8 cellular contexts compared by ENCODE assay signal in genomic region chr3:31610700-31611275, GRCh38.
DNase-seq lines count a peak whose midpoint lies in the region; ATAC-seq and TF ChIP-seq lines count a peak whose summit lies in the region.

No MANE protein-coding gene starts in this region.

- H3K36me3 ChIP-seq in BE2C = no peaks in the 10 kb centered on the region
- H3K36me3 ChIP-seq in liver (ENCODE audit: control insufficient read depth in 4 of 4, insufficient read depth in 3 of 4, low read depth in 1 of 4, low read length in 3 of 4) = peaks cover 0 to 7% (median 6%) of the 10 kb centered on the region in 4 donors

- H3K27me3 ChIP-seq in BE2C (no peaks in the 10 kb centered on the region), liver (ENCODE audit: control insufficient read depth in 4 of 4, insufficient read depth in 4 of 4, low read length in 3 of 4) (no peaks in the 10 kb centered on the region)

- DNase-seq in BE2C = no peak
- DNase-seq in HuH-7 (ENCODE audit: low spot score) = peak; percentile 33
- peak; percentile 12 for DNase-seq in brain pericyte (ENCODE audit: low read depth, low spot score)
- DNase-seq in UCSD-AML1 (lab: John Stamatoyannopoulos, UW; ENCODE audit: unreplicated experiment) = no peak
- no peak for DNase-seq in stimulated activated CD8-positive, alpha-beta memory T cell treated with anti-CD3 and anti-CD28 coated beads, Interleukin-4, amount 100 ng/mL, for 48 hours

- H3K4me1 ChIP-seq in BE2C (no peaks in the 10 kb centered on the region), liver (ENCODE audit: control insufficient read depth in 4 of 4, insufficient read depth in 4 of 4, low read length in 3 of 4) (peaks cover 0 to 2% (median 0%) of the 10 kb centered on the region in 4 donors)

- H3K9ac ChIP-seq in liver (ENCODE audit: low read depth in 1 of 2, low read length in 2 of 2) = no peak overlapping the region

- TF ChIP-seq CTCF in BE2C (IDR thresholded peaks at IDR 0.05; ENCODE audit: low read depth, low read length) (peak; percentile 41), liver (IDR thresholded peaks at IDR 0.05; ENCODE audit: low read depth, low read length, missing input control) (peak; percentile 50)

- H3K9me3 ChIP-seq in BE2C (no peaks in the 10 kb centered on the region), liver (ENCODE audit: control insufficient read depth in 4 of 4, low read length in 3 of 4) (peaks cover 4 to 9% (median 5%) of the 10 kb centered on the region in 4 donors)

- TF ChIP-seq RAD21 in liver (IDR thresholded peaks at IDR 0.05) = peak; percentile 69 to 81

- H3K4me3 ChIP-seq in BE2C (ENCODE audit: low read depth, low read length) (no peak overlapping the region), liver (ENCODE audit: low read depth in 1 of 3, low read length in 3 of 3) (no peak overlapping the region)

- ATAC-seq in GM18870 (IDR thresholded peaks at IDR 0.05; ENCODE audit: unreplicated experiment) (no peak), HG03342 (IDR thresholded peaks at IDR 0.05; ENCODE audit: unreplicated experiment) (no peak)

- 92% methylated on average over 1 of the region's 1 CpG for WGBS in liver

- H3K27ac ChIP-seq in liver (ENCODE audit: low read depth in 1 of 2, low read length in 2 of 2) = no peak overlapping the region

TF ChIP-seq in liver, 16 proteins besides CTCF, POLR2A, EP300 and RAD21:
- TF ChIP-seq YY1 (IDR thresholded peaks at IDR 0.05) (no peak), EGR1 (IDR thresholded peaks at IDR 0.05; ENCODE audit: low read depth in 2 of 2) (no peak), NR2F2 (IDR thresholded peaks at IDR 0.05) (no peak), JUND (IDR thresholded peaks at IDR 0.05) (no peak), GABPA (IDR thresholded peaks at IDR 0.05 in 1 of 2, conservative IDR thresholded peaks at IDR 0.05 in 1 of 2) (no peak), TAF1 (conservative IDR thresholded peaks at IDR 0.05) (no peak), HNF4A (conservative IDR thresholded peaks at IDR 0.05) (no peak), HNF4G (IDR thresholded peaks at IDR 0.05) (no peak), RXRA (IDR thresholded peaks at IDR 0.05) (no peak), SP1 (IDR thresholded peaks at IDR 0.05) (no peak), ATF3 (IDR thresholded peaks at IDR 0.05) (no peak), FOXA2 (IDR thresholded peaks at IDR 0.05) (no peak)
- TF ChIP-seq, protein P1, sequence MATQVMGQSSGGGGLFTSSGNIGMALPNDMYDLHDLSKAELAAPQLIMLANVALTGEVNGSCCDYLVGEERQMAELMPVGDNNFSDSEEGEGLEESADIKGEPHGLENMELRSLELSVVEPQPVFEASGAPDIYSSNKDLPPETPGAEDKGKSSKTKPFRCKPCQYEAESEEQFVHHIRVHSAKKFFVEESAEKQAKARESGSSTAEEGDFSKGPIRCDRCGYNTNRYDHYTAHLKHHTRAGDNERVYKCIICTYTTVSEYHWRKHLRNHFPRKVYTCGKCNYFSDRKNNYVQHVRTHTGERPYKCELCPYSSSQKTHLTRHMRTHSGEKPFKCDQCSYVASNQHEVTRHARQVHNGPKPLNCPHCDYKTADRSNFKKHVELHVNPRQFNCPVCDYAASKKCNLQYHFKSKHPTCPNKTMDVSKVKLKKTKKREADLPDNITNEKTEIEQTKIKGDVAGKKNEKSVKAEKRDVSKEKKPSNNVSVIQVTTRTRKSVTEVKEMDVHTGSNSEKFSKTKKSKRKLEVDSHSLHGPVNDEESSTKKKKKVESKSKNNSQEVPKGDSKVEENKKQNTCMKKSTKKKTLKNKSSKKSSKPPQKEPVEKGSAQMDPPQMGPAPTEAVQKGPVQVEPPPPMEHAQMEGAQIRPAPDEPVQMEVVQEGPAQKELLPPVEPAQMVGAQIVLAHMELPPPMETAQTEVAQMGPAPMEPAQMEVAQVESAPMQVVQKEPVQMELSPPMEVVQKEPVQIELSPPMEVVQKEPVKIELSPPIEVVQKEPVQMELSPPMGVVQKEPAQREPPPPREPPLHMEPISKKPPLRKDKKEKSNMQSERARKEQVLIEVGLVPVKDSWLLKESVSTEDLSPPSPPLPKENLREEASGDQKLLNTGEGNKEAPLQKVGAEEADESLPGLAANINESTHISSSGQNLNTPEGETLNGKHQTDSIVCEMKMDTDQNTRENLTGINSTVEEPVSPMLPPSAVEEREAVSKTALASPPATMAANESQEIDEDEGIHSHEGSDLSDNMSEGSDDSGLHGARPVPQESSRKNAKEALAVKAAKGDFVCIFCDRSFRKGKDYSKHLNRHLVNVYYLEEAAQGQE (IDR thresholded peaks at IDR 0.05) = no peak

Comparison
In these comparisons a context has a peak if more than half of its experiments do, and no peak if none do; other contexts are left out.
1. DNase-seq: peak in HuH-7 (single experiment) and brain pericyte (single experiment); none in BE2C (single experiment), UCSD-AML1 (single experiment) and stimulated activated CD8-positive, alpha-beta memory T cell treated with anti-CD3 and anti-CD28 coated beads, Interleukin-4, amount 100 ng/mL, for 48 hours (single experiment).